Comparison of ENCODE assay signal across 13 cellular contexts in the genomic region with DNA sequence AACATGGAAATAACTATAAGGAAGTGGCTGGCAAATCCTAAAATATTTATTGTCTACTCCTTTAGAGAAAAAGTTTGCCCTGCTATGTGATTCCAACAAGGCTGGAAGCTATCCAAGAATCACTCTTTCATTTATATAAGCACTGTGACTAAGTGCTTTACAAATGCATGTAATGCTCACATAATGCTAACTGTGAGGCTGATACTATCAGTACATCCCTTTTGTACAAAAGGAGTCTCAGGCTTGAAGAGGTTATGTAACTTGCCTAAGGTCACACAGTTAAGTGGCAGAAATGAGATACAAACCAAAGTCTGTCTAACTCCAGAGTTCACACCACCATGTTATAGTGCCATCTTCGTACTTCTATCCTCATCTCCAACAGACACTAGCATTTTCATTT. TPM values are rescaled to one million over a fixed set of nuclear protein-coding genes. Genes with fewer than 3 reads are reported as not detected.
A peak's percentile ranks its signal among the peaks of the same experiment; 100 is the strongest.
DNase-seq lines count a peak whose midpoint lies in the region; ATAC-seq, FAIRE-seq and TF ChIP-seq lines count a peak whose summit lies in the region.
"Had no signal": no experiment of that assay in that cellular context is flagged by ENCODE, and none has a peak within 500 bp of the region (broad histone marks: within the 10 kb centered on the region; RNA-seq: fewer than 3 reads in every experiment).

No MANE protein-coding gene starts in this region.

- FAIRE-seq in bronchial epithelial cell (lab: Jason Lieb, UNC) = no peak

- no peak for TF ChIP-seq POLR2A in GM18505 (IDR thresholded peaks at IDR 0.05; ENCODE audit: borderline replicate concordance, extremely low read depth, insufficient read depth, insufficient read length)

- no peak for ATAC-seq in GM18505 (IDR thresholded peaks at IDR 0.05; ENCODE audit: unreplicated experiment)
- ATAC-seq: psoas muscle had no signal

- H3K36me3 ChIP-seq in BJ (ENCODE audit: control insufficient read depth, insufficient read depth, low read length) = peaks cover 1% of the 10 kb centered on the region
- no peaks in the 10 kb centered on the region for H3K36me3 ChIP-seq in bronchial epithelial cell (ENCODE audit: control insufficient read depth, insufficient read depth, low read length)

- H3K27me3 ChIP-seq in BJ (ENCODE audit: control insufficient read depth, insufficient read depth, low read length) (no peaks in the 10 kb centered on the region), bronchial epithelial cell (ENCODE audit: control insufficient read depth, insufficient read depth, low read length) (no peaks in the 10 kb centered on the region)

- POLR2A ChIA-PET in BJ (lab: Charles Lee) = interaction anchor here (0.6 kb wide), 1 partner anchor 14 kb away, joined by 7 read pairs; no protein-coding TSS in a partner anchor

- TF ChIP-seq CTCF in BJ (IDR thresholded peaks at IDR 0.05; ENCODE audit: insufficient read depth, low read depth, low read length) (no peak), bronchial epithelial cell (IDR thresholded peaks at IDR 0.05; ENCODE audit: insufficient read depth, low read length, severe bottlenecking) (no peak)

- DNase-seq in BJ (ENCODE audit: low read depth) (peak; percentile 45), LHCN-M2 (ENCODE audit: low read depth) (peak; percentile 62), bronchial epithelial cell (ENCODE audit: low read depth) (peak; percentile 71), lung microvascular endothelial cell (ENCODE audit: low read depth in 2 of 2) (peak; percentile 74 to 85), NCI-H2029 (lab: John Stamatoyannopoulos, UW) (no peak), NCI-H524 treated with DMSO at 0.1 percent for 48 hours (lab: John Stamatoyannopoulos, UW) (no peak)
- DNase-seq in activated CD4-positive, alpha-beta T cell treated with anti-CD3 and anti-CD28 coated beads for 48 hours = no peak
- DNase-seq: activated CD8-positive, alpha-beta memory T cell treated with anti-CD3 and anti-CD28 coated beads for 24 hours; DMS79 treated with DMSO at 0.1 percent for 48 hours; psoas muscle; T-helper 2 cell had no signal

- H3K4me3 ChIP-seq in BJ (ENCODE audit: low read depth, low read length) (no peak overlapping the region), bronchial epithelial cell (ENCODE audit: low read depth, low read length) (no peak overlapping the region)
- H3K4me3 ChIP-seq: lung, psoas muscle had no signal

- CTCF ChIA-PET in BJ (lab: Yijun Ruan, JAX) = no interaction called here

RNA-seq across cellular contexts. Expression of gene TOPBP1, which starts 17.0 kb away (rescaled TPM):
- polyA plus RNA-seq in BJ (2011; rRNA removed) = 18.9 and 22.1 TPM in 2 replicates
- 19.9 and 20.2 TPM in 2 replicates for polyA minus RNA-seq in BJ (2011; rRNA and poly(A)+ RNA removed)
- 47.3 and 54.4 TPM in 2 replicates for total RNA-seq in LHCN-M2 (2014; rRNA removed)
- polyA plus RNA-seq in LHCN-M2 (2012) = 9.6 TPM
- total RNA-seq in bronchial epithelial cell = 12.4 and 14.2 TPM in 2 replicates
- 19.6 and 20.4 TPM in 2 replicates for total RNA-seq in lung microvascular endothelial cell

Comparison
In these comparisons a context has a peak if more than half of its experiments do, and no peak if none do; other contexts are left out.
1. DNase-seq: peak in BJ (single experiment), LHCN-M2 (single experiment), bronchial epithelial cell (single experiment) and lung microvascular endothelial cell (2 of 2); none in NCI-H2029 (single experiment), NCI-H524 treated with DMSO at 0.1 percent for 48 hours (single experiment) and activated CD4-positive, alpha-beta T cell treated with anti-CD3 and anti-CD28 coated beads for 48 hours (single experiment).